8 cellular contexts compared by ENCODE assay signal in genomic region chr17:28925912-28926365, GRCh38. TPM values are rescaled to one million over a fixed set of nuclear protein-coding genes. Genes with fewer than 3 reads are reported as not detected.
DNase-seq lines count a peak whose midpoint lies in the region; ATAC-seq and TF ChIP-seq lines count a peak whose summit lies in the region.

No MANE protein-coding gene starts in this region.

- peak; percentile 1 for DNase-seq in NCI-H2196 (lab: John Stamatoyannopoulos, UW; ENCODE audit: unreplicated experiment)
- no peak for DNase-seq in NCI-H2196 treated with DMSO at 0.1 percent for 48 hours (lab: John Stamatoyannopoulos, UW; ENCODE audit: unreplicated experiment)
- DNase-seq in RKO (ENCODE audit: low spot score), result peak; percentile 39
- no peak for DNase-seq in activated naive CD8-positive, alpha-beta T cell treated with anti-CD3 and anti-CD28 coated beads, Interleukin-2, amount 10 ng/mL, durations not matched to agents 7 days and 5 days
- DNase-seq in lower lobe of right lung, result no peak
- DNase-seq in occipital lobe (lab: John Stamatoyannopoulos, UW), result no peak
- no peak for DNase-seq in Ammon's horn (ENCODE audit: low spot score)

- intact Hi-C loops in lower lobe of right lung (cut with DNase I), result no loop called here

- H3K36me3 Mint-ChIP-seq in activated naive CD8-positive, alpha-beta T cell treated with anti-CD3 and anti-CD28 coated beads, Interleukin-2, amount 10 ng/mL, durations not matched to agents 7 days and 5 days, result peaks cover 53% of the 10 kb centered on the region

- H3K27me3 ChIP-seq in lower lobe of right lung (ENCODE audit: low read depth), result no peaks in the 10 kb centered on the region

- POLR2A ChIA-PET in activated naive CD8-positive, alpha-beta T cell treated with anti-CD3 and anti-CD28 coated beads, Interleukin-2, amount 10 ng/mL, durations not matched to agents 7 days and 5 days (lab: Charles Lee), result interaction anchor here (0.6 to 2.1 kb wide), 4 partner anchors 24 to 199 kb away, joined by 3 to 10 read pairs (median 3); partner anchors contain the start of gene PHF12

- peaks cover 61% of the 10 kb centered on the region for H3K36me3 ChIP-seq in lower lobe of right lung

- H3K27ac Mint-ChIP-seq in activated naive CD8-positive, alpha-beta T cell treated with anti-CD3 and anti-CD28 coated beads, Interleukin-2, amount 10 ng/mL, durations not matched to agents 7 days and 5 days, result peak overlapping the region; percentile 88

- H3K9me3 Mint-ChIP-seq in activated naive CD8-positive, alpha-beta T cell treated with anti-CD3 and anti-CD28 coated beads, Interleukin-2, amount 10 ng/mL, durations not matched to agents 7 days and 5 days, result peaks cover 1% of the 10 kb centered on the region

- no peak for TF ChIP-seq CTCF in lower lobe of right lung (IDR thresholded peaks at IDR 0.05)

- peak overlapping the region; percentile 70 for H3K27ac ChIP-seq in lower lobe of right lung

- peak overlapping the region; percentile 62 for H3K4me3 Mint-ChIP-seq in activated naive CD8-positive, alpha-beta T cell treated with anti-CD3 and anti-CD28 coated beads, Interleukin-2, amount 10 ng/mL, durations not matched to agents 7 days and 5 days

- H3K9me3 ChIP-seq in lower lobe of right lung, result no peaks in the 10 kb centered on the region

- H3K4me3 ChIP-seq in lower lobe of right lung, result no peak overlapping the region

- peaks cover 28% of the 10 kb centered on the region for H3K4me1 ChIP-seq in lower lobe of right lung

- H3K27me3 Mint-ChIP-seq in activated naive CD8-positive, alpha-beta T cell treated with anti-CD3 and anti-CD28 coated beads, Interleukin-2, amount 10 ng/mL, durations not matched to agents 7 days and 5 days, result no peaks in the 10 kb centered on the region

- H3K4me1 Mint-ChIP-seq in activated naive CD8-positive, alpha-beta T cell treated with anti-CD3 and anti-CD28 coated beads, Interleukin-2, amount 10 ng/mL, durations not matched to agents 7 days and 5 days, result peaks cover 35% of the 10 kb centered on the region

- peak; percentile 87 for ATAC-seq in activated naive CD8-positive, alpha-beta T cell treated with anti-CD3 and anti-CD28 coated beads, Interleukin-2, amount 10 ng/mL, durations not matched to agents 7 days and 5 days (ENCODE audit: low read depth)
- ATAC-seq in lower lobe of right lung, result peak; percentile 84
- ATAC-seq in GM18511 (IDR thresholded peaks at IDR 0.05; ENCODE audit: unreplicated experiment), result no peak

RNA-seq across cellular contexts. Expression of gene DHRS13, which starts 23.1 kb away (rescaled TPM):
- 10 to 100 TPM; 31.6 to 32.0 TPM for total RNA-seq in activated naive CD8-positive, alpha-beta T cell treated with anti-CD3 and anti-CD28 coated beads, Interleukin-2, amount 10 ng/mL, durations not matched to agents 7 days and 5 days
- total RNA-seq in lower lobe of right lung (10.6 TPM), occipital lobe (27.1 TPM)

RNA-seq across cellular contexts. Expression of gene PHF12, which starts 25.4 kb away (rescaled TPM):
- 10 to 100 TPM; 98.6 to 99.9 TPM for total RNA-seq in activated naive CD8-positive, alpha-beta T cell treated with anti-CD3 and anti-CD28 coated beads, Interleukin-2, amount 10 ng/mL, durations not matched to agents 7 days and 5 days
- 36.2 TPM for total RNA-seq in lower lobe of right lung
- 44.8 TPM for total RNA-seq in occipital lobe

RNA-seq across cellular contexts. Expression of gene FLOT2, which starts 28.4 kb away (rescaled TPM):
- total RNA-seq in activated naive CD8-positive, alpha-beta T cell treated with anti-CD3 and anti-CD28 coated beads, Interleukin-2, amount 10 ng/mL, durations not matched to agents 7 days and 5 days, result 100 to 1,000 TPM; 195 to 216 TPM
- total RNA-seq in lower lobe of right lung (170 TPM), occipital lobe (20.0 TPM)

Comparison
In these comparisons a context has a peak if more than half of its experiments do, and no peak if none do; other contexts are left out.
1. DNase-seq: peak in NCI-H2196 (single experiment) and RKO (single experiment); none in NCI-H2196 treated with DMSO at 0.1 percent for 48 hours (single experiment), activated naive CD8-positive, alpha-beta T cell treated with anti-CD3 and anti-CD28 coated beads, Interleukin-2, amount 10 ng/mL, durations not matched to agents 7 days and 5 days (single experiment), lower lobe of right lung (single experiment), occipital lobe (single experiment) and Ammon's horn (single experiment).